ENCODE assay signal across 8 cellular contexts in the genomic region with DNA sequence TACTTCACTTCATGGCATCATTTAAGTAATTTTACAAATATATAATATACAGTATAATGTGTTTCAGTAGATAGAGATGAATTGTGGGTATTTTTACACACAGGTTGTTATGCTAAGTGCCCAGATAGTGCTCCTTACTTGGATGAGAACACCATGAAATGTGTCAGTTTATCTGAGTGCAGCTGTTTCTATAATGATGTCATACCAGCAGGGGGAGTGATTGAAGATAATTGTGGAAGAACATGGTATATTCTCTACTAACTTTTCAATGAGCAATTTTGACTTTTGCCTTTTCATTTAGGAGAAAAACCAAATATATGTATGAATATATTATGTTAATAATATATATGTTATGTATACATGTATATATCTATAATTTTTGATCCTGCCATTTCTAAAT.
DNase-seq lines count a peak whose midpoint lies in the region; ATAC-seq and TF ChIP-seq lines count a peak whose summit lies in the region.

No MANE protein-coding gene starts in this region.

- TF ChIP-seq EP300 in esophagus muscularis mucosa (IDR thresholded peaks at IDR 0.05): no peak

- peak; percentile 63 for DNase-seq in NAMALWA (ENCODE audit: low spot score)
- DNase-seq in esophagus muscularis mucosa (ENCODE audit: extremely low spot score): no peak
- no peak for DNase-seq in SW480 (ENCODE audit: low spot score)
- no peak for DNase-seq in NCI-H128 (lab: John Stamatoyannopoulos, UW; ENCODE audit: unreplicated experiment)
- DNase-seq in NCI-H187 treated with DMSO at 0.1 percent for 48 hours (lab: John Stamatoyannopoulos, UW): no peak

- no peaks in the 10 kb centered on the region for H3K27me3 ChIP-seq in esophagus muscularis mucosa

- no peak for TF ChIP-seq POLR2A in esophagus muscularis mucosa (IDR thresholded peaks at IDR 0.05; ENCODE audit: low read depth)

- no peaks in the 10 kb centered on the region for H3K4me1 ChIP-seq in esophagus muscularis mucosa

- ATAC-seq in GM21390 (IDR thresholded peaks at IDR 0.05; ENCODE audit: unreplicated experiment) (peak; percentile 75), GM18520 (IDR thresholded peaks at IDR 0.05; ENCODE audit: unreplicated experiment) (no peak)

- H3K27ac ChIP-seq in C4-2B (no peak overlapping the region), esophagus muscularis mucosa (replicated peaks in 1 of 4) (no peak overlapping the region)

- H3K4me3 ChIP-seq in esophagus muscularis mucosa: no peak overlapping the region

- intact Hi-C loops in esophagus muscularis mucosa (cut with DNase I): no loop called here

- H3K9me3 ChIP-seq in esophagus muscularis mucosa: no peaks in the 10 kb centered on the region

- TF ChIP-seq CTCF in C4-2B (conservative IDR thresholded peaks at IDR 0.05): peak; percentile 64
- TF ChIP-seq CTCF in esophagus muscularis mucosa (IDR thresholded peaks at IDR 0.05): peak in 2 of 3 experiments; percentile 10 to 29

- no peaks in the 10 kb centered on the region for H3K36me3 ChIP-seq in esophagus muscularis mucosa
